In the genomic region with DNA sequence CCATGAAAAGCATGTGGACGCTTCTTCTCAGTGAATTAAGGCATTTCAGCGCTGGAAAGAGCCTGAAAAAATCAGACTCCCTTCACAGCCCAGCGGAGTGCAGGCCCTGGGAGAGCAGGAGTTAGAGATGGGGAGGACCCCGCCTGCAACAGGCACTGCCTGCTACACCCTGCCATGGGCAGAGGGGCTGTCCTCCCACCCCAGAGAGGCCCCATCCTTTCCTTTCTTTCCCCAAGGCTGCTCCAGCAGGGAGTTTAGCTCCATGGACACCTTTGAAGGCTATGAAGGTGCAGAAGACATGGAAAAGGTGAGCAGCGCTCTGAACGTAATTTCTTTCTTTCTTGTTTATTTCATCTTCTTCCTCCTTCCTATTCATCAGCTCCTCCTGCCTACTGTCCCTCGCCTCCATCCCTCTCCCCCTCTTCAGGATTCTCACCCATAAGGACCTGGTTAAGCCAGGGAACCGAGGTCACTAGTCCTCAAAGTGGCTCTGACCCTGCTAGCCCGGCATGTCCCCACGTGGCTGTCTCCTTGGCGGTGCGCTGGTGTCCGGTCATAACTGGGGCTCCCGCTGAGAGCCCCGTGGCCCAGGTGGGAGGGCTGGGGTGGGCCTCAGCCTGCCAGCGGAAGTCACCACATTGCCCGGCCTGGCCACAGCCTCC, we compare ENCODE assay signal across 9 cellular contexts. TPM values are rescaled to one million over a fixed set of nuclear protein-coding genes. Genes with fewer than 3 reads are reported as not detected.
DNase-seq lines count a peak whose midpoint lies in the region; ATAC-seq and TF ChIP-seq lines count a peak whose summit lies in the region.
"Had no signal": no experiment of that assay in that cellular context is flagged by ENCODE, and none has a peak within 500 bp of the region (broad histone marks: within the 10 kb centered on the region; RNA-seq: fewer than 3 reads in every experiment).

No MANE protein-coding gene starts in this region.

- H3K79me2 ChIP-seq in SU-DHL-6 (ENCODE audit: insufficient read depth, low read length): no peaks in the 10 kb centered on the region

- H3K9me2 ChIP-seq in SU-DHL-6 (replicated peaks; ENCODE audit: insufficient read depth, low read length): no peaks in the 10 kb centered on the region

- no peaks in the 10 kb centered on the region for H4K20me1 ChIP-seq in SU-DHL-6 (ENCODE audit: low read depth, low read length)

- H3K9ac ChIP-seq in SU-DHL-6 (ENCODE audit: low read length): peak overlapping the region; percentile 94

- no peaks in the 10 kb centered on the region for H3K36me3 ChIP-seq in SU-DHL-6 (ENCODE audit: low read length)
- H3K36me3 ChIP-seq in ovary: no peaks in the 10 kb centered on the region

- no peak for TF ChIP-seq POLR2A in ovary (IDR thresholded peaks at IDR 0.05)

- H3K27ac ChIP-seq in SU-DHL-6 (ENCODE audit: low read depth, low read length) (peak overlapping the region; percentile 20; the same call in 1 of the 2 replicates), ovary (no peak overlapping the region)

- no peak for DNase-seq in epithelial cell of esophagus (ENCODE audit: low read depth)
- peak in 1 of 5 donors; percentile 20 for DNase-seq in ovary
- DNase-seq in medulla oblongata (ENCODE audit: extremely low spot score): no peak
- no peak for DNase-seq in GM10266 (ENCODE audit: extremely low spot score)

- peaks cover 7% of the 10 kb centered on the region; the same call in 1 of the 2 replicates for H3F3A ChIP-seq in SU-DHL-6 (ENCODE audit: insufficient read depth)

- H3K4me1 ChIP-seq in ovary (ENCODE audit: insufficient read depth): peaks cover 2% of the 10 kb centered on the region

- H2AFZ ChIP-seq in SU-DHL-6 (ENCODE audit: low read depth, low read length, severe bottlenecking): no peak overlapping the region

- H3K4me3 ChIP-seq in SU-DHL-6 (ENCODE audit: insufficient read depth, low read length, poor library complexity, severe bottlenecking): peak overlapping the region; percentile 78
- peak overlapping the region; percentile 56 for H3K4me3 ChIP-seq in epithelial cell of esophagus (ENCODE audit: low read length)
- H3K4me3 ChIP-seq in ovary: peak overlapping the region; percentile 58

- intact Hi-C loops in ovary (cut with DNase I): loop anchor here in 1 of 4 donors (10.0 kb wide), 1 partner anchor 212 kb away; a partner anchor contains a TSS

- H3K27me3 ChIP-seq in SU-DHL-6 (ENCODE audit: low read length) (no peaks in the 10 kb centered on the region), ovary (no peaks in the 10 kb centered on the region)

- H3K4me2 ChIP-seq in SU-DHL-6 (ENCODE audit: low read depth, low read length, poor library complexity, severe bottlenecking): peak overlapping the region; percentile 79

- TF ChIP-seq CTCF in SU-DHL-6 (IDR thresholded peaks at IDR 0.05; ENCODE audit: insufficient read depth, low read length, poor library complexity, severe bottlenecking) (no peak), epithelial cell of esophagus (IDR thresholded peaks at IDR 0.05; ENCODE audit: insufficient read depth, low read depth, low read length, missing control alignments) (no peak), ovary (IDR thresholded peaks at IDR 0.05) (no peak), GM10266 (IDR thresholded peaks at IDR 0.05; ENCODE audit: control insufficient read depth, insufficient read depth, low read depth, missing control alignments) (no peak)

- 11 to 14% (median 13%) methylated on average over 17 of the region's 17 CpGs for WGBS in ovary, 3 donors

- H3K9me3 ChIP-seq in SU-DHL-6 (ENCODE audit: insufficient read depth, low read length): no peaks in the 10 kb centered on the region
- no peaks in the 10 kb centered on the region for H3K9me3 ChIP-seq in ovary

- TF ChIP-seq EP300 in ovary (IDR thresholded peaks at IDR 0.05): no peak

- ATAC-seq in GM19023 (IDR thresholded peaks at IDR 0.05; ENCODE audit: unreplicated experiment) (peak; percentile 18), HG03571 (IDR thresholded peaks at IDR 0.05; ENCODE audit: unreplicated experiment) (no peak), GM18909 (IDR thresholded peaks at IDR 0.05; ENCODE audit: poor library complexity, unreplicated experiment) (no peak)

RNA-seq across cellular contexts. Expression of a gene that starts 16.1 kb away (rescaled TPM):
- 1 to 10 TPM in 1 of 7 donors, not detected in 6; 1.1 TPM for total RNA-seq in ovary
- 1 to 10 TPM in 1 of 2 donors, not detected in 1; 6.0 TPM for polyA plus RNA-seq in ovary
- total RNA-seq: NCI-H460 had no signal

RNA-seq across cellular contexts. Expression of a gene that starts 20.2 kb away (rescaled TPM):
- 10 to 100 TPM; 11.9 to 17.8 (median 13.8) TPM for total RNA-seq in ovary
- polyA plus RNA-seq in ovary: 10 to 100 TPM; 12.3 to 18.6 TPM

RNA-seq across cellular contexts. Expression of a gene that starts 43.1 kb away (rescaled TPM):
- 100 to 1,000 TPM; 347 to 961 (median 629) TPM for total RNA-seq in ovary
- polyA plus RNA-seq in ovary: 100 to 1,000 TPM; 774 to 842 TPM
